Comparison of ENCODE assay signal across 26 cellular contexts in genomic region chr9:72983056-72983455, GRCh38. TPM values are rescaled to one million over a fixed set of nuclear protein-coding genes. Genes with fewer than 3 reads are reported as not detected.
A peak's percentile ranks its signal among the peaks of the same experiment; 100 is the strongest.
DNase-seq lines count a peak whose midpoint lies in the region; ATAC-seq and TF ChIP-seq lines count a peak whose summit lies in the region.
"Had no signal": no experiment of that assay in that cellular context is flagged by ENCODE, and none has a peak within 500 bp of the region (broad histone marks: within the 10 kb centered on the region; RNA-seq: fewer than 3 reads in every experiment).

No MANE protein-coding gene starts in this region.

- H3K4me3 ChIP-seq in right lobe of liver = no peak overlapping the region
- H3K4me3 ChIP-seq in transverse colon = no peak overlapping the region
- H3K4me3 ChIP-seq: heart left ventricle had no signal

- no peak for TF ChIP-seq CTCF in right lobe of liver (IDR thresholded peaks at IDR 0.05)
- TF ChIP-seq CTCF in transverse colon (IDR thresholded peaks at IDR 0.05) = no peak

- no peak for TF ChIP-seq EP300 in transverse colon (IDR thresholded peaks at IDR 0.05; ENCODE audit: low read depth)

- H3K4me1 ChIP-seq in right lobe of liver (peaks cover 0 to 68% (median 24%) of the 10 kb centered on the region in 4 donors), transverse colon (peaks cover 17 to 51% (median 42%) of the 10 kb centered on the region in 4 donors)
- H3K4me1 ChIP-seq: heart left ventricle had no signal

- H3K27me3 ChIP-seq in right lobe of liver (no peaks in the 10 kb centered on the region), transverse colon (no peaks in the 10 kb centered on the region)
- H3K27me3 ChIP-seq: heart left ventricle had no signal

- peak; percentile 60 to 86 (median 77) for ATAC-seq in right lobe of liver
- ATAC-seq: heart left ventricle; left cardiac atrium; naive thymus-derived CD8-positive, alpha-beta T cell; right cardiac atrium; Right ventricle myocardium inferior; stimulated activated naive CD8-positive, alpha-beta T cell treated with anti-CD3 and anti-CD28 coated beads, Interleukin-15, Interleukin-2, amounts not matched to agents 100 U/mL and 50 U/mL, for 24 hours had no signal

- in situ Hi-C loops in transverse colon (cut with MboI; ENCODE audit: low pct_ligation_motif_present in 1 of 4, low pct_unique_long_range_greater_than_20kb in 1 of 4, low sequenced_read_pairs in 3 of 4) = no loop called here

- peak; percentile 31 for TF ChIP-seq POLR2A in right lobe of liver (IDR thresholded peaks at IDR 0.05)
- no peak for TF ChIP-seq POLR2A in transverse colon (IDR thresholded peaks at IDR 0.05)

- intact Hi-C loops in right lobe of liver (cut with DNase I) = no loop called here
- intact Hi-C loops in transverse colon (cut with DNase I; ENCODE audit: low total_unique reads) = no loop called here

- H3K9me3 ChIP-seq in right lobe of liver (no peaks in the 10 kb centered on the region), transverse colon (no peaks in the 10 kb centered on the region)
- H3K9me3 ChIP-seq: heart left ventricle had no signal

- DNase-seq in HT-29 (ENCODE audit: low spot score) = peak; percentile 76
- DNase-seq in amniotic epithelial cell (ENCODE audit: low read depth) = peak; percentile 10
- DNase-seq in right lobe of liver = no peak
- DNase-seq in transverse colon = no peak
- no peak for DNase-seq in GM03348 (ENCODE audit: low spot score)
- no peak for DNase-seq in NCI-H510A (lab: John Stamatoyannopoulos, UW)
- no peak for DNase-seq in activated CD4-positive, alpha-beta T cell treated with anti-CD3 and anti-CD28 coated beads for 48 hours
- DNase-seq: activated CD4-positive, alpha-beta memory T cell treated with anti-CD3 and anti-CD28 coated beads, Interleukin-2, amount 10 ng/mL, durations not matched to agents 7 days and 5 days; activated naive CD8-positive, alpha-beta T cell treated with anti-CD3 and anti-CD28 coated beads, Interleukin-2, amount 10 ng/mL, durations not matched to agents 7 days and 5 days; AML-193; GF-D8; GOT3; heart left ventricle; Karpas-422; left cardiac atrium; MV-4-11; naive thymus-derived CD8-positive, alpha-beta T cell; NCI-H146; NCI-H2171; NCI-H774; right cardiac atrium; stimulated activated CD4-positive, alpha-beta T cell treated with anti-CD3 and anti-CD28 coated beads, Interleukin-15, amount 100 ng/mL, for 24 hours; stimulated activated naive CD8-positive, alpha-beta T cell treated with anti-CD3 and anti-CD28 coated beads, Interleukin-15, Interleukin-2, amounts not matched to agents 100 U/mL and 50 U/mL, for 24 hours; T1000 had no signal

- H3K36me3 ChIP-seq in right lobe of liver (no peaks in the 10 kb centered on the region), transverse colon (no peaks in the 10 kb centered on the region)
- H3K36me3 ChIP-seq: heart left ventricle had no signal

- H3K27ac ChIP-seq in right lobe of liver = peak overlapping the region; percentile 62 to 91 (median 76)
- H3K27ac ChIP-seq in transverse colon = peak overlapping the region in 3 of 4 donors; percentile 28 to 64 (median 57)
- H3K27ac ChIP-seq: heart left ventricle had no signal

RNA-seq across cellular contexts. Expression of gene ALDH1A1, which starts 30.2 kb away (rescaled TPM):
- 329 and 383 TPM in 2 replicates for total RNA-seq in HT-29 (2014; rRNA removed; shearing (Covaris generic))
- total RNA-seq in right lobe of liver = 1,000 to 10,000 TPM in 1 of 6 experiments, 100 to 1,000 TPM in 5; 309 to 1,702 (median 521) TPM
- 100 to 1,000 TPM in 3 of 4 donors, 10 to 100 TPM in 1; 76.3 to 566 (median 288) TPM for total RNA-seq in transverse colon
- total RNA-seq: activated CD4-positive, alpha-beta memory T cell treated with anti-CD3 and anti-CD28 coated beads, Interleukin-2, amount 10 ng/mL, durations not matched to agents 7 days and 5 days; osteocyte had no signal

Comparison
In these comparisons a context has a peak if more than half of its experiments do, and no peak if none do; other contexts are left out.
1. DNase-seq: peak in HT-29 (single experiment) and amniotic epithelial cell (single experiment); none in right lobe of liver (0 of 3), transverse colon (single experiment), GM03348 (single experiment), NCI-H510A (single experiment) and activated CD4-positive, alpha-beta T cell treated with anti-CD3 and anti-CD28 coated beads for 48 hours (single experiment).